8 cellular contexts compared by ENCODE assay signal in the genomic region with DNA sequence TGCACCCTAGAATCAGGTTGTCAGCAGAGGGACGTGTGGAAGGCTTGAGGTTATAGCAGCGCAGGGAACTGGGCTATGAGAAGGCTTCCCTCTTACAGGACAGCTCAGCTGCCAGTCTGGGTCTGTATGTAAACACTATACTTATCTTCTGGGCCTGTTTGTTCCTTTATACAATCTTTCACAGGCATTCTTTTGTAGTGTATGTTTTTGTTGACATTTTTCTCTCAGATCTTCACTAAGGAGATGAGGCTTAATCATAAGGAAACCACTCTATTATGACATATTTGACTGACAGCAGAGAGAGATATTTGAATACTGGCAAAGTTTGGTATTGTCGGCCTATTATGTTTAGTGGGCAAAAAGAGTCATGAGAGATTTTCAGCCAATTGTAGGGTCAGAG. TPM values are rescaled to one million over a fixed set of nuclear protein-coding genes. Genes with fewer than 3 reads are reported as not detected.
A peak's percentile ranks its signal among the peaks of the same experiment; 100 is the strongest.
DNase-seq lines count a peak whose midpoint lies in the region; ATAC-seq and TF ChIP-seq lines count a peak whose summit lies in the region.

No MANE protein-coding gene starts in this region.

- H3K27ac Mint-ChIP-seq in naive B cell: peak overlapping the region; percentile 2 to 99 (median 98)

- H3K4me3 Mint-ChIP-seq in naive B cell: peak overlapping the region; percentile 89 to 99 (median 98)

- peaks cover 0 to 3% (median 0%) of the 10 kb centered on the region in 7 donors for H3K9me3 Mint-ChIP-seq in naive B cell

- peak overlapping the region; percentile 67 for H3K27ac ChIP-seq in KOPT-K1 (ENCODE audit: low read depth, low read length, poor library complexity, severe bottlenecking)

- H3K27me3 ChIP-seq in BE2C: no peaks in the 10 kb centered on the region

- H3K9me3 ChIP-seq in BE2C (no peaks in the 10 kb centered on the region), KOPT-K1 (ENCODE audit: insufficient read depth, low read length, poor library complexity, severe bottlenecking) (no peaks in the 10 kb centered on the region)

- peaks cover 0 to 14% of the 10 kb centered on the region in 2 donors for H3K36me3 Mint-ChIP-seq in naive B cell

- no peaks in the 10 kb centered on the region for H3K4me1 ChIP-seq in BE2C

- DNase-seq in BE2C: no peak
- peak; percentile 59 for DNase-seq in choroid plexus epithelial cell (ENCODE audit: low read depth)
- DNase-seq in naive B cell: no peak
- no peak for DNase-seq in NCI-H1105 treated with DMSO at 0.1 percent for 48 hours (lab: John Stamatoyannopoulos, UW)
- no peak for DNase-seq in GF-D8 (lab: John Stamatoyannopoulos, UW)
- DNase-seq in SIG-M5 (lab: John Stamatoyannopoulos, UW): no peak
- DNase-seq in effector CD8-positive, alpha-beta T cell (lab: John Stamatoyannopoulos, UW): no peak

- H3K4me3 ChIP-seq in BE2C (ENCODE audit: low read depth, low read length) (peak overlapping the region; percentile 98), choroid plexus epithelial cell (ENCODE audit: low read depth, low read length) (peak overlapping the region; percentile 99)

- H3K27me3 Mint-ChIP-seq in naive B cell: peaks cover 19 to 25% (median 22%) of the 10 kb centered on the region in 3 donors

- H3K36me3 ChIP-seq in BE2C (no peaks in the 10 kb centered on the region), KOPT-K1 (ENCODE audit: insufficient read depth, low read length) (peaks cover 24% of the 10 kb centered on the region)

- H3K4me1 Mint-ChIP-seq in naive B cell: peaks cover 42 to 51% (median 44%) of the 10 kb centered on the region in 3 donors

- ATAC-seq in naive B cell (ENCODE audit: low read depth in 2 of 2): no peak

- TF ChIP-seq CTCF in BE2C (IDR thresholded peaks at IDR 0.05; ENCODE audit: low read depth, low read length) (no peak), choroid plexus epithelial cell (conservative IDR thresholded peaks at IDR 0.05; ENCODE audit: low read depth, low read length) (no peak)

RNA-seq across cellular contexts. Expression of gene GBF1, which starts 0.9 kb away (rescaled TPM):
- 66.7 TPM for polyA plus RNA-seq in BE2C (2012; ENCODE audit: insufficient read depth, insufficient read length, low read depth)
- 10 to 100 TPM in 1 of 6 donors, 1 to 10 TPM in 5; 3.9 to 14.8 (median 6.2) TPM for polyA plus RNA-seq in naive B cell (ENCODE audit: low read depth in 6 of 6)

RNA-seq across cellular contexts. Expression of gene PITX3, which starts 4.9 kb away (rescaled TPM):
- not detected for polyA plus RNA-seq in BE2C (2012; ENCODE audit: insufficient read depth, insufficient read length, low read depth)
- polyA plus RNA-seq in naive B cell (ENCODE audit: low read depth in 6 of 6): not detected

RNA-seq across cellular contexts. Expression of gene ELOVL3, which starts 20.2 kb away (rescaled TPM):
- polyA plus RNA-seq in BE2C (2012; ENCODE audit: insufficient read depth, insufficient read length, low read depth): 0.32 TPM
- not detected for polyA plus RNA-seq in naive B cell (ENCODE audit: low read depth in 6 of 6)
